ENCODE assay signal across 19 cellular contexts in genomic region chr16:79659352-79659751, GRCh38. TPM values are rescaled to one million over a fixed set of nuclear protein-coding genes. Genes with fewer than 3 reads are reported as not detected.
DNase-seq lines count a peak whose midpoint lies in the region; ATAC-seq and TF ChIP-seq lines count a peak whose summit lies in the region.
"Had no signal": no experiment of that assay in that cellular context is flagged by ENCODE, and none has a peak within 500 bp of the region (broad histone marks: within the 10 kb centered on the region; RNA-seq: fewer than 3 reads in every experiment).

No MANE protein-coding gene starts in this region.

- H4K20me1 ChIP-seq in mammary epithelial cell (ENCODE audit: insufficient read depth, low read length): no peaks in the 10 kb centered on the region

- peak overlapping the region; percentile 71 for H3K4me2 ChIP-seq in mammary epithelial cell (ENCODE audit: insufficient read depth, low read depth, low read length)

- H3K36me3 Mint-ChIP-seq in MCF 10A (ENCODE audit: insufficient read depth, unreplicated experiment): peaks cover 5% of the 10 kb centered on the region
- no peaks in the 10 kb centered on the region for H3K36me3 Mint-ChIP-seq in osteocyte (ENCODE audit: unreplicated experiment)
- H3K36me3 Mint-ChIP-seq in CD4-positive, alpha-beta T cell (ENCODE audit: low read depth): no peaks in the 10 kb centered on the region

- in situ Hi-C loops in mammary epithelial cell (cut with MboI; ENCODE audit: low sequenced_read_pairs in 2 of 2): no loop called here

- H3K27ac Mint-ChIP-seq in MCF 10A (ENCODE audit: low read depth, unreplicated experiment) (no peak overlapping the region), osteocyte (ENCODE audit: unreplicated experiment) (no peak overlapping the region)
- no peak overlapping the region for H3K27ac Mint-ChIP-seq in CD4-positive, alpha-beta T cell
- H3K27ac Mint-ChIP-seq: IgD-negative memory B cell had no signal

- no peaks in the 10 kb centered on the region for H3K79me2 ChIP-seq in mammary epithelial cell (ENCODE audit: insufficient read depth, low read length)

- H3K4me1 ChIP-seq in mammary epithelial cell (ENCODE audit: insufficient read depth, low read length) (peaks cover 35% of the 10 kb centered on the region), heart left ventricle (peaks cover 0 to 4% (median 0%) of the 10 kb centered on the region in 12 donors)

- H3K27me3 ChIP-seq in mammary epithelial cell (ENCODE audit: insufficient read depth, low read length): no peaks in the 10 kb centered on the region
- no peaks in the 10 kb centered on the region for H3K27me3 ChIP-seq in heart left ventricle
- H3K27me3 ChIP-seq in CD4-positive, alpha-beta T cell (ENCODE audit: control insufficient read depth, insufficient read depth, low read length): no peaks in the 10 kb centered on the region

- H3K36me3 ChIP-seq in mammary epithelial cell (ENCODE audit: insufficient read depth, low read length) (no peaks in the 10 kb centered on the region), heart left ventricle (no peaks in the 10 kb centered on the region)

- H3K4me3 Mint-ChIP-seq in MCF 10A (ENCODE audit: unreplicated experiment) (no peak overlapping the region), osteocyte (ENCODE audit: unreplicated experiment) (no peak overlapping the region)
- no peak overlapping the region for H3K4me3 Mint-ChIP-seq in CD4-positive, alpha-beta T cell
- H3K4me3 Mint-ChIP-seq: IgD-negative memory B cell had no signal

- no peak overlapping the region for H3K9ac ChIP-seq in mammary epithelial cell (ENCODE audit: insufficient read depth, low read length)

- dilution Hi-C loops in mammary epithelial cell (cut with HindIII; ENCODE audit: low sequenced_read_pairs): no loop called here

- BruUV-seq in mammary epithelial cell (replicated peaks; lab: Mats Ljungman, UMichigan) (no TSS peak), MCF 10A (replicated peaks; lab: Mats Ljungman, UMichigan) (no TSS peak)

- WGBS in mammary epithelial cell (ENCODE audit: low coverage, missing lambda C conversion rate): 15% methylated on average over 5 of the region's 5 CpGs
- WGBS in heart left ventricle, 4 donors: 51 to 63% (median 57%) methylated on average over 5 of the region's 5 CpGs

- no peak for TF ChIP-seq POLR2A in heart left ventricle (IDR thresholded peaks at IDR 0.05)

- DNase-seq in mammary epithelial cell (no peak), MCF 10A (ENCODE audit: unreplicated experiment) (no peak), islet precursor cell (peak; percentile 25), osteocyte (ENCODE audit: extremely low spot score, unreplicated experiment) (peak; percentile 23), heart left ventricle (no peak), anterior cingulate cortex (lab: John Stamatoyannopoulos, UW) (no peak)
- no peak for DNase-seq in CD4-positive, alpha-beta T cell
- DNase-seq in stimulated activated naive CD8-positive, alpha-beta T cell treated with anti-CD3 and anti-CD28 coated beads, Interleukin-15, Interleukin-2, amounts not matched to agents 100 U/mL and 50 U/mL, for 24 hours: no peak
- DNase-seq: DMS53; MV-4-11; NCI-H1694 treated with DMSO at 0.1 percent for 48 hours; NCI-H2081 treated with DMSO at 0.1 percent for 48 hours; NCI-H2227 treated with DMSO at 0.1 percent for 48 hours; NCI-H510A; NCI-H774; NK-92 treated with Interleukin-12 subunit alpha and Interleukin-12 subunit beta, amount 100 ng/mL, for 24 hours had no signal

- no peaks in the 10 kb centered on the region for H3K9me3 ChIP-seq in mammary epithelial cell (replicated peaks; ENCODE audit: insufficient read depth, low read length)
- H3K9me3 ChIP-seq in heart left ventricle: no peaks in the 10 kb centered on the region
- H3K9me3 ChIP-seq in CD4-positive, alpha-beta T cell (ENCODE audit: control insufficient read depth, low read length): no peaks in the 10 kb centered on the region

- POLR2A ChIA-PET in MCF 10A (lab: Yijun Ruan, JAX): interaction anchor here (0.8 to 1.3 kb wide), 3 partner anchors 12 to 99 kb away, joined by 3 to 4 read pairs (median 4); no protein-coding TSS in a partner anchor
- POLR2A ChIA-PET in CD4-positive, alpha-beta T cell (lab: Charles Lee): no interaction called here

- H3K9me3 Mint-ChIP-seq in MCF 10A (ENCODE audit: unreplicated experiment): peaks cover 8% of the 10 kb centered on the region
- peaks cover 5% of the 10 kb centered on the region for H3K9me3 Mint-ChIP-seq in osteocyte (ENCODE audit: unreplicated experiment)
- no peaks in the 10 kb centered on the region for H3K9me3 Mint-ChIP-seq in CD4-positive, alpha-beta T cell

- intact Hi-C loops in mammary epithelial cell (cut with micrococcal nuclease) (loop anchor here (5.0 kb wide), 2 partner anchors 93 to 108 kb away; no protein-coding TSS in a partner anchor), MCF 10A (cut with micrococcal nuclease) (loop anchor here (2.0 kb wide), 1 partner anchor 47 kb away; no protein-coding TSS in a partner anchor), heart left ventricle (cut with DNase I) (no loop called here)
- intact Hi-C loops in CD4-positive, alpha-beta T cell (cut with DNase I, micrococcal nuclease): no loop called here

- H3K27ac ChIP-seq in mammary epithelial cell (ENCODE audit: insufficient read depth, low read depth, low read length) (peak overlapping the region; percentile 50), heart left ventricle (no peak overlapping the region)
- no peak overlapping the region for H3K27ac ChIP-seq in CD4-positive, alpha-beta T cell (ENCODE audit: low read depth, low read length)
- H3K27ac ChIP-seq: C4-2B had no signal

- H3K4me1 Mint-ChIP-seq in MCF 10A (ENCODE audit: insufficient read depth, unreplicated experiment) (peaks cover 17% of the 10 kb centered on the region), osteocyte (ENCODE audit: unreplicated experiment) (peaks cover 7% of the 10 kb centered on the region)
- no peaks in the 10 kb centered on the region for H3K4me1 Mint-ChIP-seq in CD4-positive, alpha-beta T cell (ENCODE audit: low read depth)

- ATAC-seq in heart left ventricle: no peak
- no peak for ATAC-seq in CD4-positive, alpha-beta T cell (ENCODE audit: poor library complexity)
- ATAC-seq in stimulated activated naive CD8-positive, alpha-beta T cell treated with anti-CD3 and anti-CD28 coated beads, Interleukin-15, Interleukin-2, amounts not matched to agents 100 U/mL and 50 U/mL, for 24 hours: no peak

- H3K27me3 Mint-ChIP-seq in MCF 10A (ENCODE audit: insufficient read depth, unreplicated experiment) (no peaks in the 10 kb centered on the region), osteocyte (ENCODE audit: unreplicated experiment) (no peaks in the 10 kb centered on the region)
- H3K27me3 Mint-ChIP-seq in CD4-positive, alpha-beta T cell: no peaks in the 10 kb centered on the region
- H3K27me3 Mint-ChIP-seq: IgD-negative memory B cell had no signal

- CTCF ChIA-PET in mammary epithelial cell (lab: Charles Lee; ENCODE audit: low non-redundant PET): no interaction called here
- CTCF ChIA-PET in MCF 10A (lab: Yijun Ruan, JAX): interaction anchor here (1.6 kb wide), 1 partner anchor 58 kb away, joined by 3 read pairs; no protein-coding TSS in a partner anchor
- CTCF ChIA-PET in CD4-positive, alpha-beta T cell (lab: Charles Lee): no interaction called here

- H3K4me3 ChIP-seq in mammary epithelial cell (replicated peaks in 1 of 3; ENCODE audit: insufficient read depth in 1 of 3, low read depth in 2 of 3, low read length in 3 of 3) (no peak overlapping the region), heart left ventricle (no peak overlapping the region)

- H2AFZ ChIP-seq in mammary epithelial cell (ENCODE audit: low read depth, low read length): peak overlapping the region; percentile 52

- TF ChIP-seq CTCF in mammary epithelial cell (conservative IDR thresholded peaks at IDR 0.05 in 1 of 2, IDR thresholded peaks at IDR 0.05 in 1 of 2; ENCODE audit: extremely low read depth in 1 of 2, insufficient read depth in 1 of 2, low read depth in 1 of 2, low read length in 2 of 2): no peak
- no peak for TF ChIP-seq CTCF in MCF 10A (IDR thresholded peaks at IDR 0.05; ENCODE audit: unreplicated experiment)
- TF ChIP-seq CTCF in osteocyte (IDR thresholded peaks at IDR 0.05): no peak
- no peak for TF ChIP-seq CTCF in heart left ventricle (IDR thresholded peaks at IDR 0.05)
- no peak for TF ChIP-seq CTCF in CD4-positive, alpha-beta T cell (IDR thresholded peaks at IDR 0.05)

RNA-seq across cellular contexts. Expression of gene MAF, which starts 58.8 kb away (rescaled TPM):
- total RNA-seq in mammary epithelial cell (10 to 100 TPM; 10.3 to 27.0 TPM), MCF 10A (2022) (0.47 and 0.96 TPM in 2 replicates), osteocyte (63.6 and 70.3 TPM in 2 replicates), heart left ventricle (10 to 100 TPM in 6 of 9 donors, 1 to 10 TPM in 3; 7.5 to 59.0 (median 13.2) TPM)
- polyA plus RNA-seq in mammary epithelial cell (3.2 TPM), heart left ventricle (1 to 10 TPM; 2.8 to 3.0 TPM)
- 3.1 TPM for polyA minus RNA-seq in mammary epithelial cell
- total RNA-seq in CD4-positive, alpha-beta T cell: 10 to 100 TPM; 36.0 to 36.2 TPM
- total RNA-seq: A172 had no signal
- polyA plus RNA-seq: IgD-negative memory B cell had no signal

Comparison
In these comparisons a context has a peak if more than half of its experiments do, and no peak if none do; other contexts are left out.
1. DNase-seq: peak in islet precursor cell (single experiment) and osteocyte (single experiment); none in mammary epithelial cell (single experiment), MCF 10A (single experiment), heart left ventricle (0 of 5), CD4-positive, alpha-beta T cell (0 of 10), anterior cingulate cortex (0 of 58) and stimulated activated naive CD8-positive, alpha-beta T cell treated with anti-CD3 and anti-CD28 coated beads, Interleukin-15, Interleukin-2, amounts not matched to agents 100 U/mL and 50 U/mL, for 24 hours (single experiment).
2. intact Hi-C loops: an anchor here in mammary epithelial cell (5.0 kb wide) and MCF 10A (2.0 kb wide); none called in heart left ventricle and CD4-positive, alpha-beta T cell.